In the genomic region with DNA sequence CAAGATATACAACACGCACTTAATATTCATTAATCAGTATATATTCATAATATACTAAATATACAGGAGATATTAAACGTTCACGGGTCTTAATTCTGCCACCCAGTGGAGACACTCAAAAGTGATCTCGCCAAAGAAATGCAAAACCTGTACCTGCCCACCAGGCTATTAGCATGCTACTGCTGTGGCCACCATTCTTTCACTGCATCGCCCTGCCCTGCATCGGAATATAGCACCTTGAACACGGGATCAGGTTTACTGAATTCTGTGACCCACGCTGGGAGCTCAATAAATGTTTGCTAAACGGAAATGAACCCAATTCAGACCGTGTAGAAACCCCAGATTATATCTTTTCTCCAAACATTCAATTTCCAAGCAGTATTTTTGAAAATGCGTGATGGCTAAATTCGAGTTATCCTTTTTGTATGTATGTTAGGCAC, we compare ENCODE assay signal across 8 cellular contexts.
DNase-seq lines count a peak whose midpoint lies in the region; ATAC-seq lines count a peak whose summit lies in the region.

No MANE protein-coding gene starts in this region.

- H3K36me3 Mint-ChIP-seq in memory B cell, result peaks cover 3% of the 10 kb centered on the region

- peak overlapping the region; percentile 95 for H3K27ac ChIP-seq in effector memory CD4-positive, alpha-beta T cell (ENCODE audit: insufficient read depth, low read length, poor library complexity, severe bottlenecking)
- peak overlapping the region; percentile 81 for H3K27ac ChIP-seq in substantia nigra (ENCODE audit: low read depth, low read length, poor library complexity, severe bottlenecking)

- peak overlapping the region; percentile 86 for H3K4me3 ChIP-seq in effector memory CD4-positive, alpha-beta T cell (ENCODE audit: insufficient read depth, low read depth, low read length, poor library complexity, severe bottlenecking)

- DNase-seq in AML-193 (lab: John Stamatoyannopoulos, UW) (peak; percentile 16 to 43), NCI-H446 treated with DMSO at 0.1 percent for 48 hours (lab: John Stamatoyannopoulos, UW) (peak; percentile 8), memory B cell (ENCODE audit: low spot score in 2 of 2) (peak; percentile 71), substantia nigra (lab: John Stamatoyannopoulos, UW) (peak in 30 of 49 donors; percentile 1 to 60 (median 20))
- DNase-seq in activated CD4-positive, alpha-beta T cell treated with anti-CD3 and anti-CD28 coated beads, Interleukin-2, amount 50 U/mL, for 4 hours, result peak; percentile 18 to 37
- DNase-seq in effector memory CD4-positive, alpha-beta T cell, result peak; percentile 28 to 48 (median 29)

- H3K9me3 ChIP-seq in effector memory CD4-positive, alpha-beta T cell (ENCODE audit: control insufficient read depth, low read length), result no peaks in the 10 kb centered on the region

- no peaks in the 10 kb centered on the region for H3K27me3 Mint-ChIP-seq in memory B cell

- H3K4me1 ChIP-seq in effector memory CD4-positive, alpha-beta T cell (ENCODE audit: control insufficient read depth, insufficient read depth, low read length, poor library complexity, severe bottlenecking), result peaks cover 24% of the 10 kb centered on the region

- no peaks in the 10 kb centered on the region for H3K27me3 ChIP-seq in effector memory CD4-positive, alpha-beta T cell (replicated peaks; ENCODE audit: control insufficient read depth, insufficient read depth, low read length, poor library complexity, severe bottlenecking)

- no peaks in the 10 kb centered on the region for H3K36me3 ChIP-seq in effector memory CD4-positive, alpha-beta T cell (ENCODE audit: control insufficient read depth, insufficient read depth, low read length)

- H3K4me1 Mint-ChIP-seq in memory B cell, result peaks cover 21% of the 10 kb centered on the region

- peak overlapping the region; percentile 99 for H3K4me3 Mint-ChIP-seq in memory B cell

- peak overlapping the region; percentile 99 for H3K27ac Mint-ChIP-seq in memory B cell

- peaks cover 1% of the 10 kb centered on the region for H3K9me3 Mint-ChIP-seq in memory B cell

- ATAC-seq in GM18861 (IDR thresholded peaks at IDR 0.05; ENCODE audit: unreplicated experiment) (peak; percentile 35), HG03095 (IDR thresholded peaks at IDR 0.05; ENCODE audit: unreplicated experiment) (peak; percentile 41), memory B cell (ENCODE audit: low read depth) (peak; percentile 49)

Comparison
In these comparisons a context has a peak if more than half of its experiments do, and no peak if none do; other contexts are left out.
1. Peak in every context shown above with its lines: DNase-seq, ATAC-seq, H3K4me3 ChIP-seq and H3K27ac ChIP-seq.
2. DNase-seq: peak in every context shown above with its lines; median percentile 71 in memory B cell; 30 in AML-193; 29 in effector memory CD4-positive, alpha-beta T cell; 28 in activated CD4-positive, alpha-beta T cell treated with anti-CD3 and anti-CD28 coated beads, Interleukin-2, amount 50 U/mL, for 4 hours; 20 in substantia nigra; 8 in NCI-H446 treated with DMSO at 0.1 percent for 48 hours.